30 cellular contexts compared by ENCODE assay signal in genomic region chr4:152947311-152947710, GRCh38.
"Had no signal": no experiment of that assay in that cellular context is flagged by ENCODE, and none has a peak within 500 bp of the region (broad histone marks: within the 10 kb centered on the region; RNA-seq: fewer than 3 reads in every experiment).

No MANE protein-coding gene starts in this region.

- DNase-seq: activated B cell treated with CpG ODN at 0.5 μM for 24 hours; activated CD4-positive, alpha-beta T cell treated with anti-CD3 and anti-CD28 coated beads for 48 hours; activated CD4-positive, alpha-beta T cell treated with anti-CD3 and anti-CD28 coated beads, Interleukin-2, amount 50 U/mL, for 1 hour; activated CD4-positive, alpha-beta T cell treated with anti-CD3 and anti-CD28 coated beads, Interleukin-2, amount 50 U/mL, for 48 hours; activated CD8-positive, alpha-beta memory T cell treated with anti-CD3 and anti-CD28 coated beads for 24 hours; activated CD8-positive, alpha-beta memory T cell treated with anti-CD3 and anti-CD28 coated beads, Interleukin-2, amount 50 U/mL, for 4 hours; activated CD8-positive, alpha-beta T cell treated with anti-CD3 and anti-CD28 coated beads for 36 hours; activated effector memory CD4-positive, alpha-beta T cell treated with anti-CD3 and anti-CD28 coated beads, Interleukin-2, amount 50 U/mL, for 16 hours; activated naive CD4-positive, alpha-beta T cell treated with anti-CD3 and anti-CD28 coated beads for 36 hours; activated naive CD8-positive, alpha-beta T cell treated with anti-CD3 and anti-CD28 coated beads for 36 hours; activated naive CD8-positive, alpha-beta T cell treated with anti-CD3 and anti-CD28 coated beads, Interleukin-2, amount 50 U/mL, for 24 hours; activated T-cell treated with anti-CD3 and anti-CD28 coated beads, Interleukin-2, amount 50 U/mL, for 1 hour; activated T-cell treated with anti-CD3 and anti-CD28 coated beads, Interleukin-2, amount 50 U/mL, for 48 hours; adrenal gland; amygdala; aorta; body of pancreas; caudate nucleus; cortex of kidney; effector CD8-positive, alpha-beta T cell; esophagus squamous epithelium; foreskin fibroblast; heart left ventricle; T-helper 1 cell; T-helper 17 cell had no signal

- H3K4me1 Mint-ChIP-seq: activated B cell treated with CpG ODN at 0.5 μM for 24 hours; activated naive CD4-positive, alpha-beta T cell treated with anti-CD3 and anti-CD28 coated beads, Interleukin-2, amount 50 U/mL, for 24 hours; activated naive CD8-positive, alpha-beta T cell treated with anti-CD3 and anti-CD28 coated beads for 36 hours; activated naive CD8-positive, alpha-beta T cell treated with anti-CD3 and anti-CD28 coated beads, Interleukin-2, amount 50 U/mL, for 24 hours had no signal

- ATAC-seq: activated CD4-positive, CD25-positive, alpha-beta regulatory T cell treated with anti-CD3 and anti-CD28 coated beads, Interleukin-2, amount 50 U/mL, for 24 hours; activated CD8-positive, alpha-beta T cell treated with anti-CD3 and anti-CD28 coated beads for 36 hours; activated naive CD8-positive, alpha-beta T cell treated with anti-CD3 and anti-CD28 coated beads, Interleukin-2, amount 50 U/mL, for 24 hours; body of pancreas; T-helper 17 cell had no signal

- H3K36me3 Mint-ChIP-seq: activated naive CD8-positive, alpha-beta T cell treated with anti-CD3 and anti-CD28 coated beads for 36 hours had no signal

- H3K9me3 Mint-ChIP-seq: activated B cell treated with CpG ODN at 0.5 μM for 24 hours; activated CD8-positive, alpha-beta T cell treated with anti-CD3 and anti-CD28 coated beads for 36 hours; activated naive CD4-positive, alpha-beta T cell treated with anti-CD3 and anti-CD28 coated beads for 36 hours; activated naive CD4-positive, alpha-beta T cell treated with anti-CD3 and anti-CD28 coated beads, Interleukin-2, amount 50 U/mL, for 24 hours; activated naive CD8-positive, alpha-beta T cell treated with anti-CD3 and anti-CD28 coated beads for 36 hours; activated naive CD8-positive, alpha-beta T cell treated with anti-CD3 and anti-CD28 coated beads, Interleukin-2, amount 50 U/mL, for 24 hours; activated T-helper 1 cell treated with anti-CD3 and anti-CD28 coated beads, Interleukin-12 subunit alpha, Interleukin-12 subunit beta, Interleukin-2, Interleukin-4 antibody, amounts not matched to agents 30 ng/mL and 10 ng/mL and 1 ng/mL, durations not matched to agents 14 hours and 24 hours and 36 hours; activated T-helper 2 cell treated with anti-CD3 and anti-CD28 coated beads, Interferon-gamma antibody, Interleukin-2, Interleukin-4, amounts not matched to agents 10 μg/mL and 5 μg/mL and 100 μg/mL, durations not matched to agents 14 hours and 24 hours and 36 hours; T-helper 2 cell treated with Interferon-gamma antibody and Interleukin-4, amounts not matched to agents 5 μg/mL and 100 μg/mL, for 36 hours had no signal

- H3K4me3 Mint-ChIP-seq: activated B cell treated with CpG ODN at 0.5 μM for 24 hours; activated CD8-positive, alpha-beta T cell treated with anti-CD3 and anti-CD28 coated beads for 36 hours; activated naive CD4-positive, alpha-beta T cell treated with anti-CD3 and anti-CD28 coated beads for 36 hours; activated naive CD4-positive, alpha-beta T cell treated with anti-CD3 and anti-CD28 coated beads, Interleukin-2, amount 50 U/mL, for 24 hours; activated naive CD8-positive, alpha-beta T cell treated with anti-CD3 and anti-CD28 coated beads for 36 hours; activated naive CD8-positive, alpha-beta T cell treated with anti-CD3 and anti-CD28 coated beads, Interleukin-2, amount 50 U/mL, for 24 hours; activated T-helper 1 cell treated with anti-CD3 and anti-CD28 coated beads, Interleukin-12 subunit alpha, Interleukin-12 subunit beta, Interleukin-2, Interleukin-4 antibody, amounts not matched to agents 30 ng/mL and 10 ng/mL and 1 ng/mL, durations not matched to agents 14 hours and 24 hours and 36 hours; T-helper 17 cell; T-helper 2 cell treated with Interferon-gamma antibody and Interleukin-4, amounts not matched to agents 5 μg/mL and 100 μg/mL, for 36 hours had no signal

- H3K27ac Mint-ChIP-seq: activated B cell treated with CpG ODN at 0.5 μM for 24 hours; activated CD8-positive, alpha-beta T cell treated with anti-CD3 and anti-CD28 coated beads for 36 hours; activated naive CD4-positive, alpha-beta T cell treated with anti-CD3 and anti-CD28 coated beads for 36 hours; activated naive CD4-positive, alpha-beta T cell treated with anti-CD3 and anti-CD28 coated beads, Interleukin-2, amount 50 U/mL, for 24 hours; activated naive CD8-positive, alpha-beta T cell treated with anti-CD3 and anti-CD28 coated beads for 36 hours; activated naive CD8-positive, alpha-beta T cell treated with anti-CD3 and anti-CD28 coated beads, Interleukin-2, amount 50 U/mL, for 24 hours; activated T-helper 1 cell treated with anti-CD3 and anti-CD28 coated beads, Interleukin-12 subunit alpha, Interleukin-12 subunit beta, Interleukin-2, Interleukin-4 antibody, amounts not matched to agents 30 ng/mL and 10 ng/mL and 1 ng/mL, durations not matched to agents 14 hours and 24 hours and 36 hours; activated T-helper 2 cell treated with anti-CD3 and anti-CD28 coated beads, Interferon-gamma antibody, Interleukin-2, Interleukin-4, amounts not matched to agents 10 μg/mL and 5 μg/mL and 100 μg/mL, durations not matched to agents 14 hours and 24 hours and 36 hours; T-helper 17 cell; T-helper 2 cell treated with Interferon-gamma antibody and Interleukin-4, amounts not matched to agents 5 μg/mL and 100 μg/mL, for 36 hours had no signal
